Comparison of ENCODE assay signal across 12 cellular contexts in the genomic region with DNA sequence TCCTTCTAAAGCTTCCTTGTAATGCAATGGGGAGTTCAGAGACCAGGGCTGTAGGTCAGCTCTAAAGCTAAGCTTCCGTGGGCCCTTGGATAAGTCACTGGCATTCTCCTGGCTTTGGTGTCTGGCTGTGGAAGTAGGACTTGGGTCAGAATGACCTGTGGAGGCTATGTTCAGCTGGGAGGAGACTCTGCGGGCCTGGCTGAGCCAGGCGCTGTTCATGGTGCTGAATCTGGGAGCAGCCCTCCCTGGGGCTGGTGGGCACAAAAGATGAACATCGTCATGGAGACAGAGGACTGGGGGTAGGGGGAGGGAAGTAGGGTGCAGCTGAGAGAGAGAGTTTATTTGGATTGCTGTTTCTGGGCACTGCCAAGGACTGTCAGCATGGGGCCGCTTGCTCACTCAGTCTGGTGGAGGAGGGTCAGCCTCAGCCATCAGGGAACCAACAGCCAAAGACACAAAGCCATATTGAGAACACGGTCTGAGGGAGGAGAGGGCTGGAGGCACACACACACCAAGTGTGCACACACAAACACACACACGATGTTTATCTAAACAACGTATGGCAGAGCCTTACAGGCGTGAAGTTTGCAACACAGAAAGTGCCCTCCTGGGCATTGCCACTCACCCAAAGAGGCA.
DNase-seq lines count a peak whose midpoint lies in the region; ATAC-seq and TF ChIP-seq lines count a peak whose summit lies in the region.
"Had no signal": no experiment of that assay in that cellular context is flagged by ENCODE, and none has a peak within 500 bp of the region (broad histone marks: within the 10 kb centered on the region; RNA-seq: fewer than 3 reads in every experiment).

No MANE protein-coding gene starts in this region.

- no peak overlapping the region for H3K27ac Mint-ChIP-seq in naive thymus-derived CD8-positive, alpha-beta T cell
- H3K27ac Mint-ChIP-seq: nephron had no signal

- H3K36me3 Mint-ChIP-seq in naive thymus-derived CD8-positive, alpha-beta T cell, result no peaks in the 10 kb centered on the region

- H3K4me1 ChIP-seq in liver (ENCODE audit: control insufficient read depth in 4 of 4, insufficient read depth in 4 of 4, low read length in 3 of 4), result no peaks in the 10 kb centered on the region
- H3K4me1 ChIP-seq: esophagus squamous epithelium, SJSA1 had no signal

- H3K9me3 Mint-ChIP-seq in naive thymus-derived CD8-positive, alpha-beta T cell, result peaks cover 0 to 3% (median 0%) of the 10 kb centered on the region in 9 donors
- H3K9me3 Mint-ChIP-seq: nephron had no signal

- POLR2A ChIA-PET in naive thymus-derived CD8-positive, alpha-beta T cell (lab: Charles Lee), result no interaction called here

- H3K4me1 Mint-ChIP-seq in naive thymus-derived CD8-positive, alpha-beta T cell, result no peaks in the 10 kb centered on the region
- H3K4me1 Mint-ChIP-seq: nephron had no signal

- in situ Hi-C loops in astrocyte of the spinal cord (cut with HindIII; ENCODE audit: low sequenced_read_pairs), result no loop called here

- H3K36me3 ChIP-seq in liver (ENCODE audit: control insufficient read depth in 4 of 4, insufficient read depth in 3 of 4, low read depth in 1 of 4, low read length in 3 of 4), result no peaks in the 10 kb centered on the region
- H3K36me3 ChIP-seq: esophagus squamous epithelium, SJSA1 had no signal

- WGBS in liver, result 35% methylated on average over 9 of the region's 9 CpGs

- H3K27me3 ChIP-seq in liver (ENCODE audit: control insufficient read depth in 4 of 4, insufficient read depth in 4 of 4, low read length in 3 of 4), result no peaks in the 10 kb centered on the region
- H3K27me3 ChIP-seq: SJSA1 had no signal

- H3K9ac ChIP-seq in liver (ENCODE audit: low read depth in 1 of 2, low read length in 2 of 2), result no peak overlapping the region

- no peak overlapping the region for H3K27ac ChIP-seq in liver (ENCODE audit: low read depth in 1 of 2, low read length in 2 of 2)
- H3K27ac ChIP-seq: esophagus squamous epithelium, SJSA1 had no signal

- no peak overlapping the region for H3K4me3 Mint-ChIP-seq in naive thymus-derived CD8-positive, alpha-beta T cell
- H3K4me3 Mint-ChIP-seq: nephron had no signal

- peaks cover 0 to 23% (median 14%) of the 10 kb centered on the region in 5 donors for H3K27me3 Mint-ChIP-seq in naive thymus-derived CD8-positive, alpha-beta T cell

- DNase-seq in EL, result peak; percentile 13
- peak; percentile 82 for DNase-seq in HuH-7 (ENCODE audit: low spot score)
- DNase-seq in astrocyte of the spinal cord (ENCODE audit: low read depth, low spot score), result peak; percentile 23
- DNase-seq in stimulated activated CD4-positive, alpha-beta T cell treated with anti-CD3 and anti-CD28 coated beads, Interleukin-4, amount 100 ng/mL, for 1 hour, result no peak
- DNase-seq in naive thymus-derived CD8-positive, alpha-beta T cell, result no peak
- DNase-seq: activated gamma-delta T cell treated with Interleukin-2 at 50 U/mL for 16 hours, esophagus squamous epithelium had no signal

- ATAC-seq in naive thymus-derived CD8-positive, alpha-beta T cell, result no peak
- ATAC-seq in HG02884 (IDR thresholded peaks at IDR 0.05; ENCODE audit: unreplicated experiment), result no peak
- no peak for ATAC-seq in GM19455 (IDR thresholded peaks at IDR 0.05; ENCODE audit: unreplicated experiment)

- TF ChIP-seq CTCF in astrocyte of the spinal cord (IDR thresholded peaks at IDR 0.05; ENCODE audit: low read depth, low read length), result no peak
- no peak for TF ChIP-seq CTCF in liver (IDR thresholded peaks at IDR 0.05; ENCODE audit: low read depth, low read length, missing input control)

- H3K4me3 ChIP-seq in astrocyte of the spinal cord (ENCODE audit: low read depth, low read length) (no peak overlapping the region), liver (ENCODE audit: low read depth in 1 of 3, low read length in 3 of 3) (no peak overlapping the region)
- H3K4me3 ChIP-seq: esophagus squamous epithelium, SJSA1 had no signal

- no peaks in the 10 kb centered on the region for H3K9me3 ChIP-seq in liver (ENCODE audit: control insufficient read depth in 4 of 4, low read length in 3 of 4)
- H3K9me3 ChIP-seq: esophagus squamous epithelium, SJSA1 had no signal

- no peak for TF ChIP-seq RAD21 in liver (IDR thresholded peaks at IDR 0.05)

TF ChIP-seq in liver, 16 proteins besides CTCF, POLR2A, EP300 and RAD21:
- no peak for TF ChIP-seq NR2F2 (IDR thresholded peaks at IDR 0.05)
- TF ChIP-seq, protein P1, sequence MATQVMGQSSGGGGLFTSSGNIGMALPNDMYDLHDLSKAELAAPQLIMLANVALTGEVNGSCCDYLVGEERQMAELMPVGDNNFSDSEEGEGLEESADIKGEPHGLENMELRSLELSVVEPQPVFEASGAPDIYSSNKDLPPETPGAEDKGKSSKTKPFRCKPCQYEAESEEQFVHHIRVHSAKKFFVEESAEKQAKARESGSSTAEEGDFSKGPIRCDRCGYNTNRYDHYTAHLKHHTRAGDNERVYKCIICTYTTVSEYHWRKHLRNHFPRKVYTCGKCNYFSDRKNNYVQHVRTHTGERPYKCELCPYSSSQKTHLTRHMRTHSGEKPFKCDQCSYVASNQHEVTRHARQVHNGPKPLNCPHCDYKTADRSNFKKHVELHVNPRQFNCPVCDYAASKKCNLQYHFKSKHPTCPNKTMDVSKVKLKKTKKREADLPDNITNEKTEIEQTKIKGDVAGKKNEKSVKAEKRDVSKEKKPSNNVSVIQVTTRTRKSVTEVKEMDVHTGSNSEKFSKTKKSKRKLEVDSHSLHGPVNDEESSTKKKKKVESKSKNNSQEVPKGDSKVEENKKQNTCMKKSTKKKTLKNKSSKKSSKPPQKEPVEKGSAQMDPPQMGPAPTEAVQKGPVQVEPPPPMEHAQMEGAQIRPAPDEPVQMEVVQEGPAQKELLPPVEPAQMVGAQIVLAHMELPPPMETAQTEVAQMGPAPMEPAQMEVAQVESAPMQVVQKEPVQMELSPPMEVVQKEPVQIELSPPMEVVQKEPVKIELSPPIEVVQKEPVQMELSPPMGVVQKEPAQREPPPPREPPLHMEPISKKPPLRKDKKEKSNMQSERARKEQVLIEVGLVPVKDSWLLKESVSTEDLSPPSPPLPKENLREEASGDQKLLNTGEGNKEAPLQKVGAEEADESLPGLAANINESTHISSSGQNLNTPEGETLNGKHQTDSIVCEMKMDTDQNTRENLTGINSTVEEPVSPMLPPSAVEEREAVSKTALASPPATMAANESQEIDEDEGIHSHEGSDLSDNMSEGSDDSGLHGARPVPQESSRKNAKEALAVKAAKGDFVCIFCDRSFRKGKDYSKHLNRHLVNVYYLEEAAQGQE (IDR thresholded peaks at IDR 0.05), result peak; percentile 95

Comparison
In these comparisons a context has a peak if more than half of its experiments do, and no peak if none do; other contexts are left out.
1. DNase-seq: peak in EL (single experiment), HuH-7 (single experiment) and astrocyte of the spinal cord (single experiment); none in stimulated activated CD4-positive, alpha-beta T cell treated with anti-CD3 and anti-CD28 coated beads, Interleukin-4, amount 100 ng/mL, for 1 hour (single experiment) and naive thymus-derived CD8-positive, alpha-beta T cell (0 of 10).